Comparison of ENCODE assay signal across 1 cellular context in the genomic region with DNA sequence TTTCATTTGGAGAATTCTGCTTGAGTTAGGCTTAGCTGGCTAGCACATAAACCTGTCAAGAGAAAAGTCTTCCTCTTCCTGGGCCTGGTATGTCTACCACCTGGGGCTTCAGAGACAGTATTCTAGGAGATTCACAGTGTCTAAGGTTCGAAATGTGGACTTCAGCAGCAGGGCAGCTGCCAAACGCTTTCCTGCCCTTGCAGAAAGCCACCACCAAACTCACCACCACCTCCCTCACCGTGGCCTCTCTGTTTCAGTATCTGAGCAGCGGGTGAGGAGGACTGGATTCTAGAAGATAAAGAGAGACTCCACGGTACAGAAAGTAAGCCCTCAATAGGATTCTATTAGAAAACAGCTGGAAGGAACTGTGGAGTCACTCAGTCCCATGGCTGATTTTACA.
TF ChIP-seq lines count a peak whose summit lies in the region.

No MANE protein-coding gene starts in this region.

TF ChIP-seq in GM12878, 131 proteins besides CTCF, POLR2A, EP300 and RAD21:
- TF ChIP-seq MYC (IDR thresholded peaks at IDR 0.05; ENCODE audit: insufficient read depth, insufficient read length, insufficient replicate concordance, low read length, severe bottlenecking) (no peak), RBBP5 (conservative IDR thresholded peaks at IDR 0.05) (no peak), ZNF274 (IDR thresholded peaks at IDR 0.05; ENCODE audit: insufficient read depth, insufficient read length) (no peak), BRCA1 (IDR thresholded peaks at IDR 0.05; ENCODE audit: low read depth, low read length) (no peak), SMAD5 (IDR thresholded peaks at IDR 0.05; ENCODE audit: low read depth) (no peak), TCF12 (IDR thresholded peaks at IDR 0.05; ENCODE audit: low read depth, low read length) (no peak), IKZF1 (conservative IDR thresholded peaks at IDR 0.05) (no peak), TAF1 (IDR thresholded peaks at IDR 0.05; ENCODE audit: borderline replicate concordance, low read depth, low read length) (no peak), CREB1 (IDR thresholded peaks at IDR 0.05; ENCODE audit: low read depth) (no peak), ATF7 (IDR thresholded peaks at IDR 0.05; ENCODE audit: low read depth) (no peak), MXI1 (IDR thresholded peaks at IDR 0.05; ENCODE audit: low read depth, low read length) (no peak), CEBPB (IDR thresholded peaks at IDR 0.05; ENCODE audit: borderline replicate concordance in 1 of 2, low read depth in 2 of 2, low read length in 2 of 2) (no peak)
- TF ChIP-seq, protein P1, sequence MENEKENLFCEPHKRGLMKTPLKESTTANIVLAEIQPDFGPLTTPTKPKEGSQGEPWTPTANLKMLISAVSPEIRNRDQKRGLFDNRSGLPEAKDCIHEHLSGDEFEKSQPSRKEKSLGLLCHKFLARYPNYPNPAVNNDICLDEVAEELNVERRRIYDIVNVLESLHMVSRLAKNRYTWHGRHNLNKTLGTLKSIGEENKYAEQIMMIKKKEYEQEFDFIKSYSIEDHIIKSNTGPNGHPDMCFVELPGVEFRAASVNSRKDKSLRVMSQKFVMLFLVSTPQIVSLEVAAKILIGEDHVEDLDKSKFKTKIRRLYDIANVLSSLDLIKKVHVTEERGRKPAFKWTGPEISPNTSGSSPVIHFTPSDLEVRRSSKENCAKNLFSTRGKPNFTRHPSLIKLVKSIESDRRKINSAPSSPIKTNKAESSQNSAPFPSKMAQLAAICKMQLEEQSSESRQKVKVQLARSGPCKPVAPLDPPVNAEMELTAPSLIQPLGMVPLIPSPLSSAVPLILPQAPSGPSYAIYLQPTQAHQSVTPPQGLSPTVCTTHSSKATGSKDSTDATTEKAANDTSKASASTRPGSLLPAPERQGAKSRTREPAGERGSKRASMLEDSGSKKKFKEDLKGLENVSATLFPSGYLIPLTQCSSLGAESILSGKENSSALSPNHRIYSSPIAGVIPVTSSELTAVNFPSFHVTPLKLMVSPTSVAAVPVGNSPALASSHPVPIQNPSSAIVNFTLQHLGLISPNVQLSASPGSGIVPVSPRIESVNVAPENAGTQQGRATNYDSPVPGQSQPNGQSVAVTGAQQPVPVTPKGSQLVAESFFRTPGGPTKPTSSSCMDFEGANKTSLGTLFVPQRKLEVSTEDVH (IDR thresholded peaks at IDR 0.05; ENCODE audit: low read depth, partially characterized antibody) = no peak
- TF ChIP-seq, protein P2, sequence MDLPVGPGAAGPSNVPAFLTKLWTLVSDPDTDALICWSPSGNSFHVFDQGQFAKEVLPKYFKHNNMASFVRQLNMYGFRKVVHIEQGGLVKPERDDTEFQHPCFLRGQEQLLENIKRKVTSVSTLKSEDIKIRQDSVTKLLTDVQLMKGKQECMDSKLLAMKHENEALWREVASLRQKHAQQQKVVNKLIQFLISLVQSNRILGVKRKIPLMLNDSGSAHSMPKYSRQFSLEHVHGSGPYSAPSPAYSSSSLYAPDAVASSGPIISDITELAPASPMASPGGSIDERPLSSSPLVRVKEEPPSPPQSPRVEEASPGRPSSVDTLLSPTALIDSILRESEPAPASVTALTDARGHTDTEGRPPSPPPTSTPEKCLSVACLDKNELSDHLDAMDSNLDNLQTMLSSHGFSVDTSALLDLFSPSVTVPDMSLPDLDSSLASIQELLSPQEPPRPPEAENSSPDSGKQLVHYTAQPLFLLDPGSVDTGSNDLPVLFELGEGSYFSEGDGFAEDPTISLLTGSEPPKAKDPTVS (IDR thresholded peaks at IDR 0.05; ENCODE audit: low read depth, low read length) = no peak
- TF ChIP-seq, protein P3, sequence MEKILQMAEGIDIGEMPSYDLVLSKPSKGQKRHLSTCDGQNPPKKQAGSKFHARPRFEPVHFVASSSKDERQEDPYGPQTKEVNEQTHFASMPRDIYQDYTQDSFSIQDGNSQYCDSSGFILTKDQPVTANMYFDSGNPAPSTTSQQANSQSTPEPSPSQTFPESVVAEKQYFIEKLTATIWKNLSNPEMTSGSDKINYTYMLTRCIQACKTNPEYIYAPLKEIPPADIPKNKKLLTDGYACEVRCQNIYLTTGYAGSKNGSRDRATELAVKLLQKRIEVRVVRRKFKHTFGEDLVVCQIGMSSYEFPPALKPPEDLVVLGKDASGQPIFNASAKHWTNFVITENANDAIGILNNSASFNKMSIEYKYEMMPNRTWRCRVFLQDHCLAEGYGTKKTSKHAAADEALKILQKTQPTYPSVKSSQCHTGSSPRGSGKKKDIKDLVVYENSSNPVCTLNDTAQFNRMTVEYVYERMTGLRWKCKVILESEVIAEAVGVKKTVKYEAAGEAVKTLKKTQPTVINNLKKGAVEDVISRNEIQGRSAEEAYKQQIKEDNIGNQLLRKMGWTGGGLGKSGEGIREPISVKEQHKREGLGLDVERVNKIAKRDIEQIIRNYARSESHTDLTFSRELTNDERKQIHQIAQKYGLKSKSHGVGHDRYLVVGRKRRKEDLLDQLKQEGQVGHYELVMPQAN (conservative IDR thresholded peaks at IDR 0.05) = no peak
- TF ChIP-seq, protein P4, sequence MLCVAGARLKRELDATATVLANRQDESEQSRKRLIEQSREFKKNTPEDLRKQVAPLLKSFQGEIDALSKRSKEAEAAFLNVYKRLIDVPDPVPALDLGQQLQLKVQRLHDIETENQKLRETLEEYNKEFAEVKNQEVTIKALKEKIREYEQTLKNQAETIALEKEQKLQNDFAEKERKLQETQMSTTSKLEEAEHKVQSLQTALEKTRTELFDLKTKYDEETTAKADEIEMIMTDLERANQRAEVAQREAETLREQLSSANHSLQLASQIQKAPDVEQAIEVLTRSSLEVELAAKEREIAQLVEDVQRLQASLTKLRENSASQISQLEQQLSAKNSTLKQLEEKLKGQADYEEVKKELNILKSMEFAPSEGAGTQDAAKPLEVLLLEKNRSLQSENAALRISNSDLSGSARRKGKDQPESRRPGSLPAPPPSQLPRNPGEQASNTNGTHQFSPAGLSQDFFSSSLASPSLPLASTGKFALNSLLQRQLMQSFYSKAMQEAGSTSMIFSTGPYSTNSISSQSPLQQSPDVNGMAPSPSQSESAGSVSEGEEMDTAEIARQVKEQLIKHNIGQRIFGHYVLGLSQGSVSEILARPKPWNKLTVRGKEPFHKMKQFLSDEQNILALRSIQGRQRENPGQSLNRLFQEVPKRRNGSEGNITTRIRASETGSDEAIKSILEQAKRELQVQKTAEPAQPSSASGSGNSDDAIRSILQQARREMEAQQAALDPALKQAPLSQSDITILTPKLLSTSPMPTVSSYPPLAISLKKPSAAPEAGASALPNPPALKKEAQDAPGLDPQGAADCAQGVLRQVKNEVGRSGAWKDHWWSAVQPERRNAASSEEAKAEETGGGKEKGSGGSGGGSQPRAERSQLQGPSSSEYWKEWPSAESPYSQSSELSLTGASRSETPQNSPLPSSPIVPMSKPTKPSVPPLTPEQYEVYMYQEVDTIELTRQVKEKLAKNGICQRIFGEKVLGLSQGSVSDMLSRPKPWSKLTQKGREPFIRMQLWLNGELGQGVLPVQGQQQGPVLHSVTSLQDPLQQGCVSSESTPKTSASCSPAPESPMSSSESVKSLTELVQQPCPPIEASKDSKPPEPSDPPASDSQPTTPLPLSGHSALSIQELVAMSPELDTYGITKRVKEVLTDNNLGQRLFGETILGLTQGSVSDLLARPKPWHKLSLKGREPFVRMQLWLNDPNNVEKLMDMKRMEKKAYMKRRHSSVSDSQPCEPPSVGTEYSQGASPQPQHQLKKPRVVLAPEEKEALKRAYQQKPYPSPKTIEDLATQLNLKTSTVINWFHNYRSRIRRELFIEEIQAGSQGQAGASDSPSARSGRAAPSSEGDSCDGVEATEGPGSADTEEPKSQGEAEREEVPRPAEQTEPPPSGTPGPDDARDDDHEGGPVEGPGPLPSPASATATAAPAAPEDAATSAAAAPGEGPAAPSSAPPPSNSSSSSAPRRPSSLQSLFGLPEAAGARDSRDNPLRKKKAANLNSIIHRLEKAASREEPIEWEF (IDR thresholded peaks at IDR 0.05; ENCODE audit: insufficient replicate concordance, low read depth, low read length) = no peak
- TF ChIP-seq, protein P5, sequence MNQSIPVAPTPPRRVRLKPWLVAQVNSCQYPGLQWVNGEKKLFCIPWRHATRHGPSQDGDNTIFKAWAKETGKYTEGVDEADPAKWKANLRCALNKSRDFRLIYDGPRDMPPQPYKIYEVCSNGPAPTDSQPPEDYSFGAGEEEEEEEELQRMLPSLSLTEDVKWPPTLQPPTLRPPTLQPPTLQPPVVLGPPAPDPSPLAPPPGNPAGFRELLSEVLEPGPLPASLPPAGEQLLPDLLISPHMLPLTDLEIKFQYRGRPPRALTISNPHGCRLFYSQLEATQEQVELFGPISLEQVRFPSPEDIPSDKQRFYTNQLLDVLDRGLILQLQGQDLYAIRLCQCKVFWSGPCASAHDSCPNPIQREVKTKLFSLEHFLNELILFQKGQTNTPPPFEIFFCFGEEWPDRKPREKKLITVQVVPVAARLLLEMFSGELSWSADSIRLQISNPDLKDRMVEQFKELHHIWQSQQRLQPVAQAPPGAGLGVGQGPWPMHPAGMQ (IDR thresholded peaks at IDR 0.05; ENCODE audit: borderline replicate concordance) = no peak
- TF ChIP-seq, protein P6, sequence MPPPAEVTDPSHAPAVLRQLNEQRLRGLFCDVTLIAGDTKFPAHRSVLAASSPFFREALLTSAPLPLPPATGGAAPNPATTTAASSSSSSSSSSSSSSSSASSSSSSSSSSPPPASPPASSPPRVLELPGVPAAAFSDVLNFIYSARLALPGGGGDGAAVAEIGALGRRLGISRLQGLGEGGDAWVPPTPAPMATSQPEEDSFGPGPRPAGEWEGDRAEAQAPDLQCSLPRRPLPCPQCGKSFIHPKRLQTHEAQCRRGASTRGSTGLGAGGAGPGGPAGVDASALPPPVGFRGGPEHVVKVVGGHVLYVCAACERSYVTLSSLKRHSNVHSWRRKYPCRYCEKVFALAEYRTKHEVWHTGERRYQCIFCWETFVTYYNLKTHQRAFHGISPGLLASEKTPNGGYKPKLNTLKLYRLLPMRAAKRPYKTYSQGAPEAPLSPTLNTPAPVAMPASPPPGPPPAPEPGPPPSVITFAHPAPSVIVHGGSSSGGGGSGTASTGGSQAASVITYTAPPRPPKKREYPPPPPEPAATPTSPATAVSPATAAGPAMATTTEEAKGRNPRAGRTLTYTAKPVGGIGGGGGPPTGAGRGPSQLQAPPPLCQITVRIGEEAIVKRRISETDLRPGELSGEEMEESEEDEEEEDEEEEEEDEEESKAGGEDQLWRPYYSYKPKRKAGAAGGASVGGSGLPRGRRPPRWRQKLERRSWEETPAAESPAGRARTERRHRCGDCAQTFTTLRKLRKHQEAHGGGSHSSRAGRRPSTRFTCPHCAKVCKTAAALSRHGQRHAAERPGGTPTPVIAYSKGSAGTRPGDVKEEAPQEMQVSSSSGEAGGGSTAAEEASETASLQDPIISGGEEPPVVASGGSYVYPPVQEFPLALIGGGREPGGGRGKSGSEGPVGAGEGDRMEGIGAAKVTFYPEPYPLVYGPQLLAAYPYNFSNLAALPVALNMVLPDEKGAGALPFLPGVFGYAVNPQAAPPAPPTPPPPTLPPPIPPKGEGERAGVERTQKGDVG (CRISPR knock-in tag; IDR thresholded peaks at IDR 0.05) = no peak
- TF ChIP-seq, protein P7, sequence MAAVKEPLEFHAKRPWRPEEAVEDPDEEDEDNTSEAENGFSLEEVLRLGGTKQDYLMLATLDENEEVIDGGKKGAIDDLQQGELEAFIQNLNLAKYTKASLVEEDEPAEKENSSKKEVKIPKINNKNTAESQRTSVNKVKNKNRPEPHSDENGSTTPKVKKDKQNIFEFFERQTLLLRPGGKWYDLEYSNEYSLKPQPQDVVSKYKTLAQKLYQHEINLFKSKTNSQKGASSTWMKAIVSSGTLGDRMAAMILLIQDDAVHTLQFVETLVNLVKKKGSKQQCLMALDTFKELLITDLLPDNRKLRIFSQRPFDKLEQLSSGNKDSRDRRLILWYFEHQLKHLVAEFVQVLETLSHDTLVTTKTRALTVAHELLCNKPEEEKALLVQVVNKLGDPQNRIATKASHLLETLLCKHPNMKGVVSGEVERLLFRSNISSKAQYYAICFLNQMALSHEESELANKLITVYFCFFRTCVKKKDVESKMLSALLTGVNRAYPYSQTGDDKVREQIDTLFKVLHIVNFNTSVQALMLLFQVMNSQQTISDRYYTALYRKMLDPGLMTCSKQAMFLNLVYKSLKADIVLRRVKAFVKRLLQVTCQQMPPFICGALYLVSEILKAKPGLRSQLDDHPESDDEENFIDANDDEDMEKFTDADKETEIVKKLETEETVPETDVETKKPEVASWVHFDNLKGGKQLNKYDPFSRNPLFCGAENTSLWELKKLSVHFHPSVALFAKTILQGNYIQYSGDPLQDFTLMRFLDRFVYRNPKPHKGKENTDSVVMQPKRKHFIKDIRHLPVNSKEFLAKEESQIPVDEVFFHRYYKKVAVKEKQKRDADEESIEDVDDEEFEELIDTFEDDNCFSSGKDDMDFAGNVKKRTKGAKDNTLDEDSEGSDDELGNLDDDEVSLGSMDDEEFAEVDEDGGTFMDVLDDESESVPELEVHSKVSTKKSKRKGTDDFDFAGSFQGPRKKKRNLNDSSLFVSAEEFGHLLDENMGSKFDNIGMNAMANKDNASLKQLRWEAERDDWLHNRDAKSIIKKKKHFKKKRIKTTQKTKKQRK (IDR thresholded peaks at IDR 0.05; ENCODE audit: low read depth, low read length) = no peak
- TF ChIP-seq, protein P8, sequence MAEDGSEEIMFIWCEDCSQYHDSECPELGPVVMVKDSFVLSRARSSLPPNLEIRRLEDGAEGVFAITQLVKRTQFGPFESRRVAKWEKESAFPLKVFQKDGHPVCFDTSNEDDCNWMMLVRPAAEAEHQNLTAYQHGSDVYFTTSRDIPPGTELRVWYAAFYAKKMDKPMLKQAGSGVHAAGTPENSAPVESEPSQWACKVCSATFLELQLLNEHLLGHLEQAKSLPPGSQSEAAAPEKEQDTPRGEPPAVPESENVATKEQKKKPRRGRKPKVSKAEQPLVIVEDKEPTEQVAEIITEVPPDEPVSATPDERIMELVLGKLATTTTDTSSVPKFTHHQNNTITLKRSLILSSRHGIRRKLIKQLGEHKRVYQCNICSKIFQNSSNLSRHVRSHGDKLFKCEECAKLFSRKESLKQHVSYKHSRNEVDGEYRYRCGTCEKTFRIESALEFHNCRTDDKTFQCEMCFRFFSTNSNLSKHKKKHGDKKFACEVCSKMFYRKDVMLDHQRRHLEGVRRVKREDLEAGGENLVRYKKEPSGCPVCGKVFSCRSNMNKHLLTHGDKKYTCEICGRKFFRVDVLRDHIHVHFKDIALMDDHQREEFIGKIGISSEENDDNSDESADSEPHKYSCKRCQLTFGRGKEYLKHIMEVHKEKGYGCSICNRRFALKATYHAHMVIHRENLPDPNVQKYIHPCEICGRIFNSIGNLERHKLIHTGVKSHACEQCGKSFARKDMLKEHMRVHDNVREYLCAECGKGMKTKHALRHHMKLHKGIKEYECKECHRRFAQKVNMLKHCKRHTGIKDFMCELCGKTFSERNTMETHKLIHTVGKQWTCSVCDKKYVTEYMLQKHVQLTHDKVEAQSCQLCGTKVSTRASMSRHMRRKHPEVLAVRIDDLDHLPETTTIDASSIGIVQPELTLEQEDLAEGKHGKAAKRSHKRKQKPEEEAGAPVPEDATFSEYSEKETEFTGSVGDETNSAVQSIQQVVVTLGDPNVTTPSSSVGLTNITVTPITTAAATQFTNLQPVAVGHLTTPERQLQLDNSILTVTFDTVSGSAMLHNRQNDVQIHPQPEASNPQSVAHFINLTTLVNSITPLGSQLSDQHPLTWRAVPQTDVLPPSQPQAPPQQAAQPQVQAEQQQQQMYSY (CRISPR knock-in tag; IDR thresholded peaks at IDR 0.05) = no peak
